11 cellular contexts compared by ENCODE assay signal in genomic region chr10:69684020-69684980, GRCh38. TPM values are rescaled to one million over a fixed set of nuclear protein-coding genes. Genes with fewer than 3 reads are reported as not detected.
DNase-seq lines count a peak whose midpoint lies in the region; ATAC-seq and TF ChIP-seq lines count a peak whose summit lies in the region.
"Had no signal": no experiment of that assay in that cellular context is flagged by ENCODE, and none has a peak within 500 bp of the region (broad histone marks: within the 10 kb centered on the region; RNA-seq: fewer than 3 reads in every experiment).

No MANE protein-coding gene starts in this region.

- no peak overlapping the region for H2BK12ac ChIP-seq in trophoblast cell (ENCODE audit: low read length)

- no peak overlapping the region for H2AK5ac ChIP-seq in trophoblast cell (ENCODE audit: low read length)

- H3K14ac ChIP-seq in trophoblast cell (ENCODE audit: low read length): no peak overlapping the region

- H3K9me3 ChIP-seq in Caco-2: no peaks in the 10 kb centered on the region
- H3K9me3 ChIP-seq in body of pancreas: no peaks in the 10 kb centered on the region
- no peaks in the 10 kb centered on the region for H3K9me3 ChIP-seq in right atrium auricular region
- H3K9me3 ChIP-seq in trophoblast cell (ENCODE audit: insufficient read depth, low read depth, low read length): no peaks in the 10 kb centered on the region

- no peaks in the 10 kb centered on the region for H3K9me3 Mint-ChIP-seq in Caco-2 (ENCODE audit: unreplicated experiment)
- H3K9me3 Mint-ChIP-seq in effector memory CD8-positive, alpha-beta T cell: no peaks in the 10 kb centered on the region
- H3K9me3 Mint-ChIP-seq in activated CD4-positive, alpha-beta memory T cell treated with anti-CD3 and anti-CD28 coated beads, Interleukin-2, amount 10 ng/mL, durations not matched to agents 7 days and 5 days: no peaks in the 10 kb centered on the region

- POLR2A ChIA-PET in Caco-2 (lab: Charles Lee): interaction anchor here (0.5 kb wide), 1 partner anchor 111 kb away, joined by 3 read pairs; the partner anchor contains the start of gene NEUROG3
- POLR2A ChIA-PET in activated CD4-positive, alpha-beta memory T cell treated with anti-CD3 and anti-CD28 coated beads, Interleukin-2, amount 10 ng/mL, durations not matched to agents 7 days and 5 days (lab: Charles Lee): no interaction called here

- peak overlapping the region; percentile 4 for H3K4me3 Mint-ChIP-seq in Caco-2 (ENCODE audit: unreplicated experiment)
- H3K4me3 Mint-ChIP-seq in effector memory CD8-positive, alpha-beta T cell: no peak overlapping the region
- no peak overlapping the region for H3K4me3 Mint-ChIP-seq in activated CD4-positive, alpha-beta memory T cell treated with anti-CD3 and anti-CD28 coated beads, Interleukin-2, amount 10 ng/mL, durations not matched to agents 7 days and 5 days
- H3K4me3 Mint-ChIP-seq: T-helper 17 cell had no signal

- H3K27ac Mint-ChIP-seq in Caco-2 (ENCODE audit: unreplicated experiment): peak overlapping the region; percentile 77
- no peak overlapping the region for H3K27ac Mint-ChIP-seq in effector memory CD8-positive, alpha-beta T cell
- no peak overlapping the region for H3K27ac Mint-ChIP-seq in activated CD4-positive, alpha-beta memory T cell treated with anti-CD3 and anti-CD28 coated beads, Interleukin-2, amount 10 ng/mL, durations not matched to agents 7 days and 5 days
- H3K27ac Mint-ChIP-seq: T-helper 17 cell had no signal

- no peak overlapping the region for H2AFZ ChIP-seq in trophoblast cell (ENCODE audit: insufficient read depth, low read length, poor library complexity)

- H3K4me3 ChIP-seq in Caco-2 (ENCODE audit: low read depth, low read length) (no peak overlapping the region), body of pancreas (no peak overlapping the region), right atrium auricular region (no peak overlapping the region), trophoblast cell (ENCODE audit: low read depth, low read length) (no peak overlapping the region)

- H3K4me1 ChIP-seq in Caco-2: peaks cover 20% of the 10 kb centered on the region
- peaks cover 46% of the 10 kb centered on the region for H3K4me1 ChIP-seq in body of pancreas
- peaks cover 0 to 16% of the 10 kb centered on the region in 2 donors for H3K4me1 ChIP-seq in right atrium auricular region
- H3K4me1 ChIP-seq in trophoblast cell (ENCODE audit: control insufficient read depth in 1 of 2, insufficient read depth in 2 of 2, low read length in 2 of 2): peaks cover 4 to 9% of the 10 kb centered on the region in 2 experiments

- no peaks in the 10 kb centered on the region for H3K36me3 ChIP-seq in Caco-2 (ENCODE audit: control insufficient read depth, insufficient read depth, low read length)
- no peaks in the 10 kb centered on the region for H3K36me3 ChIP-seq in body of pancreas (replicated peaks in 1 of 2; ENCODE audit: insufficient read depth in 1 of 2, low read depth in 2 of 2)
- no peaks in the 10 kb centered on the region for H3K36me3 ChIP-seq in right atrium auricular region
- H3K36me3 ChIP-seq in trophoblast cell (ENCODE audit: control insufficient read depth in 1 of 2, insufficient read depth in 2 of 2, low read length in 2 of 2): no peaks in the 10 kb centered on the region

- H3K79me1 ChIP-seq in trophoblast cell (ENCODE audit: low read length): peaks cover 1% of the 10 kb centered on the region

- no peak overlapping the region for H3K23ac ChIP-seq in trophoblast cell (ENCODE audit: low read length)

- CTCF ChIA-PET in Caco-2 (lab: Charles Lee): interaction anchor here (0.6 to 1.6 kb wide), 6 partner anchors 21 to 260 kb away, joined by 3 to 6 read pairs (median 4); no protein-coding TSS in a partner anchor
- CTCF ChIA-PET in activated CD4-positive, alpha-beta memory T cell treated with anti-CD3 and anti-CD28 coated beads, Interleukin-2, amount 10 ng/mL, durations not matched to agents 7 days and 5 days (lab: Charles Lee): no interaction called here

- no peak overlapping the region for H2BK5ac ChIP-seq in trophoblast cell (ENCODE audit: low read depth, low read length, poor library complexity)

- no peak overlapping the region for H3K9ac ChIP-seq in trophoblast cell (ENCODE audit: low read length)

- ATAC-seq in body of pancreas (peak; percentile 65), HG03439 (IDR thresholded peaks at IDR 0.05; ENCODE audit: unreplicated experiment) (no peak), GM21381 (IDR thresholded peaks at IDR 0.05; ENCODE audit: unreplicated experiment) (no peak)
- no peak for ATAC-seq in effector memory CD8-positive, alpha-beta T cell (replicated peaks)
- ATAC-seq: HCT116, T-helper 17 cell had no signal

- H3K4ac ChIP-seq in trophoblast cell (ENCODE audit: low read depth, low read length): no peak overlapping the region

- H3K36me3 Mint-ChIP-seq in Caco-2 (ENCODE audit: insufficient read depth, unreplicated experiment): no peaks in the 10 kb centered on the region
- H3K36me3 Mint-ChIP-seq in effector memory CD8-positive, alpha-beta T cell (ENCODE audit: insufficient read depth): no peaks in the 10 kb centered on the region
- H3K36me3 Mint-ChIP-seq in activated CD4-positive, alpha-beta memory T cell treated with anti-CD3 and anti-CD28 coated beads, Interleukin-2, amount 10 ng/mL, durations not matched to agents 7 days and 5 days (ENCODE audit: low read depth): no peaks in the 10 kb centered on the region

- no peaks in the 10 kb centered on the region for H3K79me2 ChIP-seq in trophoblast cell (ENCODE audit: control insufficient read depth, insufficient read depth, low read length, poor library complexity)

- H3K18ac ChIP-seq in trophoblast cell (ENCODE audit: low read length): no peak overlapping the region

- H4K8ac ChIP-seq in trophoblast cell (ENCODE audit: low read depth, low read length): no peak overlapping the region

- no peak overlapping the region for H3K4me2 ChIP-seq in trophoblast cell (ENCODE audit: low read length)

- BruUV-seq in Caco-2 (replicated peaks; lab: Mats Ljungman, UMichigan): no TSS peak

- no peak for TF ChIP-seq CTCF in Caco-2 (IDR thresholded peaks at IDR 0.05; ENCODE audit: insufficient read depth in 1 of 2, low read depth in 1 of 2, low read length in 1 of 2, severe bottlenecking in 1 of 2, unreplicated experiment in 1 of 2)
- no peak for TF ChIP-seq CTCF in body of pancreas (IDR thresholded peaks at IDR 0.05)
- no peak for TF ChIP-seq CTCF in right atrium auricular region (IDR thresholded peaks at IDR 0.05)

- H3K27me3 Mint-ChIP-seq in Caco-2 (ENCODE audit: insufficient read depth, unreplicated experiment): peaks cover 12% of the 10 kb centered on the region
- H3K27me3 Mint-ChIP-seq in effector memory CD8-positive, alpha-beta T cell: peaks cover 60 to 85% of the 10 kb centered on the region in 2 donors
- H3K27me3 Mint-ChIP-seq in activated CD4-positive, alpha-beta memory T cell treated with anti-CD3 and anti-CD28 coated beads, Interleukin-2, amount 10 ng/mL, durations not matched to agents 7 days and 5 days: peaks cover 17% of the 10 kb centered on the region

- no peak overlapping the region for H4K91ac ChIP-seq in trophoblast cell (ENCODE audit: low read depth, low read length)

- intact Hi-C loops in Caco-2 (cut with micrococcal nuclease; ENCODE audit: unreplicated experiment) (no loop called here), body of pancreas (cut with DNase I) (no loop called here)

- H2BK120ac ChIP-seq in trophoblast cell (ENCODE audit: insufficient read depth, low read length, poor library complexity): no peak overlapping the region

- no peak overlapping the region for H4K12ac ChIP-seq in trophoblast cell (ENCODE audit: low read depth, low read length)

- peak; percentile 77 to 92 for DNase-seq in Caco-2
- peak; percentile 72 to 83 (median 76) for DNase-seq in body of pancreas
- DNase-seq in right atrium auricular region (ENCODE audit: low spot score): peak; percentile 81
- peak; percentile 74 to 76 for DNase-seq in trophoblast cell
- no peak for DNase-seq in effector memory CD8-positive, alpha-beta T cell
- DNase-seq in activated CD4-positive, alpha-beta memory T cell treated with anti-CD3 and anti-CD28 coated beads, Interleukin-2, amount 10 ng/mL, durations not matched to agents 7 days and 5 days: no peak
- DNase-seq: NCI-H345, T-helper 17 cell had no signal

- 42 to 43% methylated on average over 17 of the region's 17 CpGs for WGBS in body of pancreas, 2 donors
- WGBS in trophoblast cell (ENCODE audit: extremely low coverage, insufficient coverage, insufficient read length): no CpG with 5 or more reads among the region's 17 CpGs

- TF ChIP-seq POLR2A in body of pancreas (IDR thresholded peaks at IDR 0.05): peak in 2 of 3 donors; percentile 53 to 55

- peak overlapping the region; percentile 85 to 92 (median 88) for H3K27ac ChIP-seq in body of pancreas
- peak overlapping the region; percentile 0 to 23 for H3K27ac ChIP-seq in right atrium auricular region
- no peak overlapping the region for H3K27ac ChIP-seq in trophoblast cell (ENCODE audit: low read depth, low read length)

- H3K27me3 ChIP-seq in Caco-2 (replicated peaks; ENCODE audit: control insufficient read depth, insufficient read depth, low read length) (no peaks in the 10 kb centered on the region; the same call in 1 of the 2 replicates), body of pancreas (no peaks in the 10 kb centered on the region), right atrium auricular region (no peaks in the 10 kb centered on the region), trophoblast cell (ENCODE audit: insufficient read depth, low read length) (no peaks in the 10 kb centered on the region)

- peaks cover 7% of the 10 kb centered on the region for H3K4me1 Mint-ChIP-seq in Caco-2 (ENCODE audit: low read depth, unreplicated experiment)
- H3K4me1 Mint-ChIP-seq in effector memory CD8-positive, alpha-beta T cell (ENCODE audit: low read depth in 2 of 2): no peaks in the 10 kb centered on the region
- H3K4me1 Mint-ChIP-seq in activated CD4-positive, alpha-beta memory T cell treated with anti-CD3 and anti-CD28 coated beads, Interleukin-2, amount 10 ng/mL, durations not matched to agents 7 days and 5 days: no peaks in the 10 kb centered on the region

RNA-seq across cellular contexts. Expression of gene FAM241B, which starts 54.3 kb away (rescaled TPM):
- total RNA-seq in Caco-2 (2022) (24.9 and 30.2 TPM in 2 replicates), body of pancreas (1 to 10 TPM in 1 of 2 donors, under 1 TPM in 1; 0.66 to 1.8 TPM), right atrium auricular region (1 to 10 TPM; 2.1 to 3.5 TPM)
- 14.4 and 14.7 TPM in 2 replicates for polyA plus RNA-seq in trophoblast cell (2013)
- 1 to 10 TPM; 2.7 to 3.2 TPM for total RNA-seq in activated CD4-positive, alpha-beta memory T cell treated with anti-CD3 and anti-CD28 coated beads, Interleukin-2, amount 10 ng/mL, durations not matched to agents 7 days and 5 days

Comparison
In these comparisons a context has a peak if more than half of its experiments do, and no peak if none do; other contexts are left out.
1. DNase-seq: peak in Caco-2 (2 of 2), body of pancreas (4 of 4), right atrium auricular region (single experiment) and trophoblast cell (2 of 2); none in effector memory CD8-positive, alpha-beta T cell (0 of 3) and activated CD4-positive, alpha-beta memory T cell treated with anti-CD3 and anti-CD28 coated beads, Interleukin-2, amount 10 ng/mL, durations not matched to agents 7 days and 5 days (single experiment).